ENCODE assay signal across 1 cellular context in the genomic region with DNA sequence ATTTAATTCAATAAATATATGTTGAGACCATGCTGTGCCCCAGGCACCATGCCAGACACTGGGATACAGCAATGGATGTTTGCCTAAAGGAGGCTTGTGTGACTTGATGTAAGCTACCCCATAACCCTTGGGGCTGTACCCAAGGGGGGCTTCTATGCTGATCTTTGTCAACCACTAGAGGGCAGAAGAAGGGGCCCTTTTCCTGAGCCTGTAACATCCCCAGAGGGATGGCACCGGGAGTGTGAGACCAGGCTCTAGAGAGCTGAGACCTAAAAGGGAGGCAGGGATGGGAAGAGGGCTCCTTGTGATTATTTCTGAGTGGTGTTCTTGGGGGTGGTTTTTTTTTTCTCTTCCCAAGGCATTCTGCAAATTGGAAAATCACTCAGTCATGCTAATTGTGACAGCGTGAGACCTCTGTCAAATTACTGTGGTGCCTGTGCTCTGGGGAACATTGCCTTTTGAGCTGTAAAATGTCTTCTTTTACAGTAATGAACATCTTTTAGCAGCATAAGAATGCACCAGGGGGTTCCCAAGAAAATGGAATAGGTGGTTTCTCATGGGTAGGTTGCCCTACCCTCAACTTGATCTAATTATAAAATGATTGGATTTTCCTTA.
TF ChIP-seq lines count a peak whose summit lies in the region.

No MANE protein-coding gene starts in this region.

TF ChIP-seq in H1, 55 proteins besides CTCF, POLR2A, EP300 and RAD21:
- TF ChIP-seq SP2 (IDR thresholded peaks at IDR 0.05; ENCODE audit: low read length): no peak
- peak; percentile 26; the same call in 1 of the 2 replicates for TF ChIP-seq TBP (IDR thresholded peaks at IDR 0.05; ENCODE audit: low read depth, low read length)
TF ChIP-seq in H1: peak in this region for 1.
